Comparison of ENCODE assay signal across 6 cellular contexts in the genomic region with DNA sequence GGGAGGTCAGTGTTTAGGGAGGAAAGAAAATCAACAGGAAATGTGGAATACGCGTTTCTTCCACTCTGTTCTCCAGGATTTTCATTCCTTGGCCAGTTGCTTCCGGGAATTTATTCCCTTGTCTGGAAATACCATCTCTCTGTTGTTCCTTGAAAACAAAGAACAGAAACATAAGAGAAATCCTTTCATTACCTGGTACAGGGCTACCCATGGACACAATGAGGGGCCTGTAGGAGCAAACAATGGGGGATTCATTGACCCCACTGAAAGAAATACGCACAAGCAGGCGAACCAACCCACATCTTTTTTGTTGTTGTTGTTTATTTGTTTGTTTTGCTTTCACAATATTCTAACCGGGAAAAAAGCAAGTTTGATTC.
"Had no signal": no experiment of that assay in that cellular context is flagged by ENCODE, and none has a peak within 500 bp of the region (broad histone marks: within the 10 kb centered on the region; RNA-seq: fewer than 3 reads in every experiment).

No MANE protein-coding gene starts in this region.

- H3K9me3 ChIP-seq: HAP-1 had no signal

- H3K4me1 ChIP-seq: HAP-1 had no signal

- H3K4me3 Mint-ChIP-seq: HFFc6 had no signal

- H3K36me3 ChIP-seq: HAP-1 had no signal

- H3K4me3 ChIP-seq: GM23248, HAP-1 had no signal

- H3K27ac Mint-ChIP-seq: HFFc6, IgD-negative memory B cell had no signal

- DNase-seq: GM23248, GOT3, HFFc6 had no signal

- H3K36me3 Mint-ChIP-seq: IgD-negative memory B cell had no signal

- H3K27ac ChIP-seq: GM23248, HL-60 had no signal
